2 cellular contexts compared by ENCODE assay signal in the genomic region with DNA sequence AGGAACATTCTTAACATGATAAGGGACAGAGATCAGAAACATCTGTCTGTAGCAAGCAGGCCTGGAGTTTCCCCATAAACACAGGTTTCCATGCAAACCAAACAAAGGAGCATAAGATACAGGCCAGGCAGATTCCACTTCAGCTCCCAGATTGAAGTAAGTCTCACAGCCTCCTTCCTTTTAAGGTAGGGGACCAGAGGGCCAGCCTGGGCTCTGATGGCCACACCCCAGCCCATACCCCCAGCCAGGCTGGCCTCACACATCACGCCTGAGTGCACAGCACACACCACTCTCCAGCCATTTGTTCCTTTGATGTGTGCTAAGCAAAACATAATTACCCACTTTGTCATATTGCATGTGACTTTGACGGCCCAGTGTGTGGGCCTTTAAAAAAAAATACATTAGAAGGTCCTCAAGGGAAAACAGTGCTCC.
TF ChIP-seq lines count a peak whose summit lies in the region.

No MANE protein-coding gene starts in this region.

TF ChIP-seq in HEK293, 187 proteins besides CTCF, POLR2A, EP300 and RAD21 (continued from another document and continues in another):
- TF ChIP-seq, protein P1, sequence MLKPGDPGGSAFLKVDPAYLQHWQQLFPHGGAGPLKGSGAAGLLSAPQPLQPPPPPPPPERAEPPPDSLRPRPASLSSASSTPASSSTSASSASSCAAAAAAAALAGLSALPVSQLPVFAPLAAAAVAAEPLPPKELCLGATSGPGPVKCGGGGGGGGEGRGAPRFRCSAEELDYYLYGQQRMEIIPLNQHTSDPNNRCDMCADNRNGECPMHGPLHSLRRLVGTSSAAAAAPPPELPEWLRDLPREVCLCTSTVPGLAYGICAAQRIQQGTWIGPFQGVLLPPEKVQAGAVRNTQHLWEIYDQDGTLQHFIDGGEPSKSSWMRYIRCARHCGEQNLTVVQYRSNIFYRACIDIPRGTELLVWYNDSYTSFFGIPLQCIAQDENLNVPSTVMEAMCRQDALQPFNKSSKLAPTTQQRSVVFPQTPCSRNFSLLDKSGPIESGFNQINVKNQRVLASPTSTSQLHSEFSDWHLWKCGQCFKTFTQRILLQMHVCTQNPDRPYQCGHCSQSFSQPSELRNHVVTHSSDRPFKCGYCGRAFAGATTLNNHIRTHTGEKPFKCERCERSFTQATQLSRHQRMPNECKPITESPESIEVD (tag by site-specific recombination; IDR thresholded peaks at IDR 0.05) = peak; percentile 65
- TF ChIP-seq ZNF221 (tag by site-specific recombination; IDR thresholded peaks at IDR 0.05; ENCODE audit: borderline replicate concordance) = no peak
- no peak for TF ChIP-seq ZNF121 (tag by site-specific recombination; IDR thresholded peaks at IDR 0.05)
- TF ChIP-seq ZNF404 (tag by site-specific recombination; IDR thresholded peaks at IDR 0.05) = no peak
- peak; percentile 82 for TF ChIP-seq GLIS1 (tag by site-specific recombination; IDR thresholded peaks at IDR 0.05)
- no peak for TF ChIP-seq ZNF211 (tag by site-specific recombination; IDR thresholded peaks at IDR 0.05; ENCODE audit: low read depth)
- no peak for TF ChIP-seq ZNF558 (tag by site-specific recombination; IDR thresholded peaks at IDR 0.05)
- TF ChIP-seq ZNF48 (tag by site-specific recombination; IDR thresholded peaks at IDR 0.05) = no peak
- no peak for TF ChIP-seq ZNF560 (tag by site-specific recombination; IDR thresholded peaks at IDR 0.05; ENCODE audit: borderline replicate concordance)
- TF ChIP-seq ZNF660 (tag by site-specific recombination; IDR thresholded peaks at IDR 0.05) = no peak
- TF ChIP-seq ZNF354C (tag by site-specific recombination; IDR thresholded peaks at IDR 0.05; ENCODE audit: borderline replicate concordance, low read depth) = no peak
- TF ChIP-seq, protein P2, sequence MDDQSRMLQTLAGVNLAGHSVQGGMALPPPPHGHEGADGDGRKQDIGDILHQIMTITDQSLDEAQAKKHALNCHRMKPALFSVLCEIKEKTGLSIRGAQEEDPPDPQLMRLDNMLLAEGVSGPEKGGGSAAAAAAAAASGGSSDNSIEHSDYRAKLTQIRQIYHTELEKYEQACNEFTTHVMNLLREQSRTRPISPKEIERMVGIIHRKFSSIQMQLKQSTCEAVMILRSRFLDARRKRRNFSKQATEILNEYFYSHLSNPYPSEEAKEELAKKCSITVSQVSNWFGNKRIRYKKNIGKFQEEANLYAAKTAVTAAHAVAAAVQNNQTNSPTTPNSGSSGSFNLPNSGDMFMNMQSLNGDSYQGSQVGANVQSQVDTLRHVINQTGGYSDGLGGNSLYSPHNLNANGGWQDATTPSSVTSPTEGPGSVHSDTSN (CRISPR knock-in tag; IDR thresholded peaks at IDR 0.05) = no peak
- TF ChIP-seq ZNF530 (tag by site-specific recombination; IDR thresholded peaks at IDR 0.05; ENCODE audit: low read depth) = no peak
- TF ChIP-seq SP7 (tag by site-specific recombination; IDR thresholded peaks at IDR 0.05) = no peak
- peak; percentile 85 for TF ChIP-seq FEZF1 (tag by site-specific recombination; IDR thresholded peaks at IDR 0.05)
- no peak for TF ChIP-seq ZNF433 (tag by site-specific recombination; IDR thresholded peaks at IDR 0.05; ENCODE audit: low read depth)
- no peak for TF ChIP-seq ZSCAN16 (tag by site-specific recombination; IDR thresholded peaks at IDR 0.05)
- no peak for TF ChIP-seq ZNF239 (tag by site-specific recombination; IDR thresholded peaks at IDR 0.05)
- TF ChIP-seq YY1 (tag by site-specific recombination; IDR thresholded peaks at IDR 0.05) = no peak
- TF ChIP-seq GLI2 (tag by site-specific recombination; IDR thresholded peaks at IDR 0.05; ENCODE audit: borderline replicate concordance, low read depth) = no peak
- no peak for TF ChIP-seq ZNF623 (tag by site-specific recombination; IDR thresholded peaks at IDR 0.05)
- 0 out of 2 replicates have a peak, but pooled peaks have one; percentile 38 for TF ChIP-seq ZBTB8A (tag by site-specific recombination; IDR thresholded peaks at IDR 0.05)
- TF ChIP-seq TCF7L2 (IDR thresholded peaks at IDR 0.05; ENCODE audit: borderline replicate concordance, low read depth, low read length) = peak; percentile 100
- peak; percentile 44; the same call in 1 of the 2 replicates for TF ChIP-seq ZNF629 (tag by site-specific recombination; IDR thresholded peaks at IDR 0.05)
- no peak for TF ChIP-seq ZNF274 (IDR thresholded peaks at IDR 0.05; ENCODE audit: low read length)
- no peak for TF ChIP-seq ZNF274 (tag by site-specific recombination; IDR thresholded peaks at IDR 0.05; ENCODE audit: borderline replicate concordance)
- no peak for TF ChIP-seq ZNF169 (tag by site-specific recombination; IDR thresholded peaks at IDR 0.05)
- no peak for TF ChIP-seq ZNF335 (tag by site-specific recombination; conservative IDR thresholded peaks at IDR 0.05)
- TF ChIP-seq OSR2 (tag by site-specific recombination; IDR thresholded peaks at IDR 0.05) = peak; percentile 77
- TF ChIP-seq, protein P3, sequence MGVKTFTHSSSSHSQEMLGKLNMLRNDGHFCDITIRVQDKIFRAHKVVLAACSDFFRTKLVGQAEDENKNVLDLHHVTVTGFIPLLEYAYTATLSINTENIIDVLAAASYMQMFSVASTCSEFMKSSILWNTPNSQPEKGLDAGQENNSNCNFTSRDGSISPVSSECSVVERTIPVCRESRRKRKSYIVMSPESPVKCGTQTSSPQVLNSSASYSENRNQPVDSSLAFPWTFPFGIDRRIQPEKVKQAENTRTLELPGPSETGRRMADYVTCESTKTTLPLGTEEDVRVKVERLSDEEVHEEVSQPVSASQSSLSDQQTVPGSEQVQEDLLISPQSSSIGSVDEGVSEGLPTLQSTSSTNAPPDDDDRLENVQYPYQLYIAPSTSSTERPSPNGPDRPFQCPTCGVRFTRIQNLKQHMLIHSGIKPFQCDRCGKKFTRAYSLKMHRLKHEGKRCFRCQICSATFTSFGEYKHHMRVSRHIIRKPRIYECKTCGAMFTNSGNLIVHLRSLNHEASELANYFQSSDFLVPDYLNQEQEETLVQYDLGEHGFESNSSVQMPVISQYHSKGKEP (tag by site-specific recombination; IDR thresholded peaks at IDR 0.05) = peak; percentile 57; the same call in 1 of the 2 replicates
- TF ChIP-seq, protein P4, sequence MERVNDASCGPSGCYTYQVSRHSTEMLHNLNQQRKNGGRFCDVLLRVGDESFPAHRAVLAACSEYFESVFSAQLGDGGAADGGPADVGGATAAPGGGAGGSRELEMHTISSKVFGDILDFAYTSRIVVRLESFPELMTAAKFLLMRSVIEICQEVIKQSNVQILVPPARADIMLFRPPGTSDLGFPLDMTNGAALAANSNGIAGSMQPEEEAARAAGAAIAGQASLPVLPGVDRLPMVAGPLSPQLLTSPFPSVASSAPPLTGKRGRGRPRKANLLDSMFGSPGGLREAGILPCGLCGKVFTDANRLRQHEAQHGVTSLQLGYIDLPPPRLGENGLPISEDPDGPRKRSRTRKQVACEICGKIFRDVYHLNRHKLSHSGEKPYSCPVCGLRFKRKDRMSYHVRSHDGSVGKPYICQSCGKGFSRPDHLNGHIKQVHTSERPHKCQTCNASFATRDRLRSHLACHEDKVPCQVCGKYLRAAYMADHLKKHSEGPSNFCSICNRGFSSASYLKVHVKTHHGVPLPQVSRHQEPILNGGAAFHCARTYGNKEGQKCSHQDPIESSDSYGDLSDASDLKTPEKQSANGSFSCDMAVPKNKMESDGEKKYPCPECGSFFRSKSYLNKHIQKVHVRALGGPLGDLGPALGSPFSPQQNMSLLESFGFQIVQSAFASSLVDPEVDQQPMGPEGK (tag by site-specific recombination; IDR thresholded peaks at IDR 0.05) = peak; percentile 72
- TF ChIP-seq ZNF202 (tag by site-specific recombination; IDR thresholded peaks at IDR 0.05; ENCODE audit: borderline replicate concordance) = no peak

TF ChIP-seq in HepG2, 621 proteins besides CTCF, POLR2A, EP300 and RAD21 (continued from another document):
- TF ChIP-seq DNMT3B (CRISPR knock-in tag; conservative IDR thresholded peaks at IDR 0.05) (no peak), KMT2B (CRISPR knock-in tag; IDR thresholded peaks at IDR 0.05) (no peak)
